38 cellular contexts compared by ENCODE assay signal in the genomic region with DNA sequence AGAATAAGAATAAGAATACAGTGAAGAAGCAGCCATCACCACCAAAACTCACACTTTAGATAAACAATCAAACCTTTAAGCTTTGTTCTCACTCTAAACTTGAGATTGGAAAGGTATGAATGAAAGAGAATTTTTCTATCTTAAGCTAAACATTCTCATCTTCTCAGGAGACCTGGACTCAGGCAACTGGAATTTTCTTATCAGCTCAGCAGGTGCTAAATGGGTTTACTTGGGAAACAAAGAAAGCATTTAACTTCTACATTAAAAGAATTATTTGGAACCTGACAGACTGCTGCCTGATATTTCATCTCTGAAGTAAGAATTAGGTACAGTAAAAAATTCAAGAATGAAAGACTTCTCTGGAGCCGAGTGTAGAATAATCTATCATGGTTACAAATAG. TPM values are rescaled to one million over a fixed set of nuclear protein-coding genes. Genes with fewer than 3 reads are reported as not detected.
"Had no signal": no experiment of that assay in that cellular context is flagged by ENCODE, and none has a peak within 500 bp of the region (broad histone marks: within the 10 kb centered on the region; RNA-seq: fewer than 3 reads in every experiment).

No MANE protein-coding gene starts in this region.

- H3K4me3 Mint-ChIP-seq: activated CD4-positive, alpha-beta T cell treated with anti-CD3 and anti-CD28 coated beads, Interleukin-2, amount 10 ng/mL, durations not matched to agents 24 days and 14 days; activated CD8-positive, alpha-beta T cell treated with anti-CD3 and anti-CD28 coated beads for 36 hours; activated naive CD4-positive, alpha-beta T cell treated with anti-CD3 and anti-CD28 coated beads for 36 hours; activated T-cell treated with anti-CD3 and anti-CD28 coated beads, Interleukin-2, amount 50 U/mL, for 72 hours; brain had no signal

- ATAC-seq: activated CD8-positive, alpha-beta T cell treated with anti-CD3 and anti-CD28 coated beads for 36 hours; activated naive CD4-positive, alpha-beta T cell treated with anti-CD3 and anti-CD28 coated beads, Interleukin-2, amount 50 U/mL, for 72 hours; activated T-cell treated with anti-CD3 and anti-CD28 coated beads, Interleukin-2, amount 50 U/mL, for 72 hours; PC-3; SK-N-SH treated with all-trans-retinoic acid at 6 μM for 48 hours had no signal

- H3K27ac Mint-ChIP-seq: activated CD4-positive, alpha-beta T cell treated with anti-CD3 and anti-CD28 coated beads, Interleukin-2, amount 10 ng/mL, durations not matched to agents 24 days and 14 days; activated CD8-positive, alpha-beta T cell treated with anti-CD3 and anti-CD28 coated beads for 36 hours; activated naive CD4-positive, alpha-beta T cell treated with anti-CD3 and anti-CD28 coated beads for 36 hours; activated naive CD4-positive, alpha-beta T cell treated with anti-CD3 and anti-CD28 coated beads, Interleukin-2, amount 50 U/mL, for 72 hours; activated T-cell treated with anti-CD3 and anti-CD28 coated beads, Interleukin-2, amount 50 U/mL, for 72 hours; activated T-helper 2 cell treated with anti-CD3 and anti-CD28 coated beads, Interferon-gamma antibody, Interleukin-2, Interleukin-4, amounts not matched to agents 10 μg/mL and 5 μg/mL and 100 μg/mL, durations not matched to agents 14 hours and 24 hours and 36 hours; brain had no signal

- H3K9me3 ChIP-seq: adrenal gland, Peyer's patch had no signal

- H3K4me1 Mint-ChIP-seq: activated CD4-positive, alpha-beta T cell treated with anti-CD3 and anti-CD28 coated beads, Interleukin-2, amount 10 ng/mL, durations not matched to agents 24 days and 14 days had no signal

- H3K36me3 Mint-ChIP-seq: activated naive CD4-positive, alpha-beta T cell treated with anti-CD3 and anti-CD28 coated beads, Interleukin-2, amount 50 U/mL, for 72 hours; brain had no signal

- H3K9me3 Mint-ChIP-seq: activated CD4-positive, alpha-beta T cell treated with anti-CD3 and anti-CD28 coated beads, Interleukin-2, amount 10 ng/mL, durations not matched to agents 24 days and 14 days; activated CD8-positive, alpha-beta T cell treated with anti-CD3 and anti-CD28 coated beads for 36 hours; activated naive CD4-positive, alpha-beta T cell treated with anti-CD3 and anti-CD28 coated beads for 36 hours; activated naive CD4-positive, alpha-beta T cell treated with anti-CD3 and anti-CD28 coated beads, Interleukin-2, amount 50 U/mL, for 72 hours; activated T-cell treated with anti-CD3 and anti-CD28 coated beads, Interleukin-2, amount 50 U/mL, for 72 hours; activated T-helper 2 cell treated with anti-CD3 and anti-CD28 coated beads, Interferon-gamma antibody, Interleukin-2, Interleukin-4, amounts not matched to agents 10 μg/mL and 5 μg/mL and 100 μg/mL, durations not matched to agents 14 hours and 24 hours and 36 hours; brain had no signal

- H3K36me3 ChIP-seq: adrenal gland, Peyer's patch, WERI-Rb-1 had no signal

- H3K27me3 ChIP-seq: adrenal gland, Peyer's patch had no signal

- H3K4me1 ChIP-seq: adrenal gland, Peyer's patch had no signal

- H3K27me3 Mint-ChIP-seq: activated CD4-positive, alpha-beta T cell treated with anti-CD3 and anti-CD28 coated beads, Interleukin-2, amount 10 ng/mL, durations not matched to agents 24 days and 14 days; activated CD8-positive, alpha-beta T cell treated with anti-CD3 and anti-CD28 coated beads for 36 hours had no signal

- H3K27ac ChIP-seq: adrenal gland, Peyer's patch, WERI-Rb-1 had no signal

- H3K4me3 ChIP-seq: adrenal gland, Peyer's patch had no signal

- DNase-seq: activated CD4-positive, alpha-beta T cell treated with anti-CD3 and anti-CD28 coated beads for 1 hour; activated CD4-positive, alpha-beta T cell treated with anti-CD3 and anti-CD28 coated beads, Interleukin-2, amount 10 ng/mL, durations not matched to agents 24 days and 14 days; activated CD4-positive, alpha-beta T cell treated with anti-CD3 and anti-CD28 coated beads, Interleukin-2, amount 50 U/mL, for 4 hours; activated CD4-positive, CD25-positive, alpha-beta regulatory T cell; activated CD8-positive, alpha-beta T cell treated with anti-CD3 and anti-CD28 coated beads for 36 hours; activated gamma-delta T cell treated with Interleukin-2 at 50 U/mL for 16 hours; activated naive CD4-positive, alpha-beta T cell treated with anti-CD3 and anti-CD28 coated beads for 36 hours; activated T-cell treated with anti-CD3 and anti-CD28 coated beads, Interleukin-2, amount 50 U/mL, for 1 hour; activated T-cell treated with anti-CD3 and anti-CD28 coated beads, Interleukin-2, amount 50 U/mL, for 72 hours; adrenal gland; caudate nucleus; cerebellar nuclear complex; MM.1S; MV-4-11; NCI-H1092; NCI-H1436 treated with DMSO at 0.1 percent for 48 hours; NCI-H1694 treated with DMSO at 0.1 percent for 48 hours; NCI-H2029; NCI-H510A; NCI-H526; NCI-H748 treated with DMSO at 0.1 percent for 48 hours; NK-92 treated with Interleukin-12 subunit alpha and Interleukin-12 subunit beta, amount 100 ng/mL, for 24 hours; PC-3; Peyer's patch; RPMI8226; SHP77 treated with DMSO at 0.1 percent for 48 hours; T-helper 1 cell; T1000; WERI-Rb-1 had no signal

RNA-seq across cellular contexts. Expression of gene KERA, which starts 20.7 kb away (rescaled TPM):
- total RNA-seq: activated CD4-positive, alpha-beta T cell treated with anti-CD3 and anti-CD28 coated beads, Interleukin-2, amount 10 ng/mL, durations not matched to agents 24 days and 14 days; activated CD8-positive, alpha-beta memory T cell treated with anti-CD3 and anti-CD28 coated beads for 36 hours; activated CD8-positive, alpha-beta T cell treated with anti-CD3 and anti-CD28 coated beads for 36 hours; activated naive CD4-positive, alpha-beta T cell treated with anti-CD3 and anti-CD28 coated beads for 36 hours; activated naive CD4-positive, alpha-beta T cell treated with anti-CD3 and anti-CD28 coated beads, Interleukin-2, amount 50 U/mL, for 72 hours; activated T-cell treated with anti-CD3 and anti-CD28 coated beads, Interleukin-2, amount 50 U/mL, for 72 hours; activated T-helper 2 cell treated with anti-CD3 and anti-CD28 coated beads, Interferon-gamma antibody, Interleukin-2, Interleukin-4, amounts not matched to agents 10 μg/mL and 5 μg/mL and 100 μg/mL, durations not matched to agents 14 hours and 24 hours and 36 hours; adrenal gland; bronchial epithelial cell; LHCN-M2; PC-3; Peyer's patch; SK-MEL-5; T-helper 2 cell treated with Interferon-gamma antibody and Interleukin-4, amounts not matched to agents 100 ng/mL and 5 ng/mL, for 36 hours had no signal
- polyA plus RNA-seq: adrenal gland had no signal

RNA-seq across cellular contexts. Expression of gene LUM, which starts 32.8 kb away (rescaled TPM):
- total RNA-seq: activated CD4-positive, alpha-beta T cell treated with anti-CD3 and anti-CD28 coated beads, Interleukin-2, amount 10 ng/mL, durations not matched to agents 24 days and 14 days; activated CD8-positive, alpha-beta memory T cell treated with anti-CD3 and anti-CD28 coated beads for 36 hours; activated CD8-positive, alpha-beta T cell treated with anti-CD3 and anti-CD28 coated beads for 36 hours; activated naive CD4-positive, alpha-beta T cell treated with anti-CD3 and anti-CD28 coated beads for 36 hours; activated naive CD4-positive, alpha-beta T cell treated with anti-CD3 and anti-CD28 coated beads, Interleukin-2, amount 50 U/mL, for 72 hours; activated T-cell treated with anti-CD3 and anti-CD28 coated beads, Interleukin-2, amount 50 U/mL, for 72 hours; activated T-helper 2 cell treated with anti-CD3 and anti-CD28 coated beads, Interferon-gamma antibody, Interleukin-2, Interleukin-4, amounts not matched to agents 10 μg/mL and 5 μg/mL and 100 μg/mL, durations not matched to agents 14 hours and 24 hours and 36 hours; T-helper 2 cell treated with Interferon-gamma antibody and Interleukin-4, amounts not matched to agents 100 ng/mL and 5 ng/mL, for 36 hours had no signal
